1 cellular context compared by ENCODE assay signal in genomic region chr9:24118170-24118569, GRCh38.
TF ChIP-seq lines count a peak whose summit lies in the region.

No MANE protein-coding gene starts in this region.

TF ChIP-seq in H1, 55 proteins besides CTCF, POLR2A, EP300 and RAD21:
- no peak for TF ChIP-seq SUZ12 (IDR thresholded peaks at IDR 0.05; ENCODE audit: low read length)
- TF ChIP-seq RBBP5 (IDR thresholded peaks at IDR 0.05; ENCODE audit: borderline replicate concordance, low read depth, low read length), result no peak
